In the genomic region with DNA sequence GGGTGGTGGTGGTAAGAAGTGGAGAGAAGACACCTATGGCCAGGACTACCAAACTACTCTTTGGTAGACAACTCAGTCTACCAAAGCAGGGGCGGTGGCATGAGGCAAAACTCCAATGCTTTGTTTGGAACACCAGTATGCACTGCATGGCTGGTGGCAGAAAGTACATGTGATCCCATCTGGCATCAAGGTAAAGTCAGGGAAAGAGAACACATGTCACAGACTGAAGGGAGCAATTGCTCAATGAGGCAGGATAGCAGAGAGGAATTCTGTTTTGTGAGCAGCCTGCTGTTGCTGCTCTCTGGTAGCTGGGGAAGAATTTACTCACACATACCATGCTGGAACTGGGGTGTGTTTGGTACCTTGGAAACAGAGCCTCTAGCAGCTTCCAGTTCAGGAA, we compare ENCODE assay signal across 20 cellular contexts.
DNase-seq lines count a peak whose midpoint lies in the region; ATAC-seq and TF ChIP-seq lines count a peak whose summit lies in the region.
"Had no signal": no experiment of that assay in that cellular context is flagged by ENCODE, and none has a peak within 500 bp of the region (broad histone marks: within the 10 kb centered on the region; RNA-seq: fewer than 3 reads in every experiment).

No MANE protein-coding gene starts in this region.

- no peak overlapping the region for H3K27ac ChIP-seq in neural progenitor cell

- no peak overlapping the region for H2AFZ ChIP-seq in neural progenitor cell (replicated peaks)

- peak; percentile 46 for DNase-seq in Ammon's horn (ENCODE audit: low spot score)
- peak; percentile 94 for DNase-seq in NCI-H2171 treated with DMSO at 0.1 percent for 48 hours (lab: John Stamatoyannopoulos, UW)
- DNase-seq in renal cortical epithelial cell (ENCODE audit: low read depth): peak; percentile 10
- no peak for DNase-seq in neural progenitor cell (ENCODE audit: low spot score)
- no peak for DNase-seq in activated naive CD4-positive, alpha-beta T cell treated with anti-CD3 and anti-CD28 coated beads, Interleukin-2, amount 50 U/mL, for 72 hours (ENCODE audit: low spot score in 2 of 2)
- no peak for DNase-seq in SHP77 (lab: John Stamatoyannopoulos, UW)
- DNase-seq: DMS79 treated with DMSO at 0.1 percent for 48 hours, MG63, NCI-H1092, NCI-H1436, NCI-H2029, NCI-H345, NCI-H526 had no signal

- peaks cover 7% of the 10 kb centered on the region for H3K36me3 Mint-ChIP-seq in dendritic cell treated with granulocyte-macrophage colony-stimulating factor and Interleukin-4, amounts not matched to agents 40 ng/mL and 50 ng/mL, for 4 days (ENCODE audit: low read depth)
- H3K36me3 Mint-ChIP-seq in neural progenitor cell: peaks cover 15% of the 10 kb centered on the region
- H3K36me3 Mint-ChIP-seq in activated naive CD4-positive, alpha-beta T cell treated with anti-CD3 and anti-CD28 coated beads, Interleukin-2, amount 50 U/mL, for 72 hours: peaks cover 0 to 10% of the 10 kb centered on the region in 2 donors

- H3K4me1 ChIP-seq in neural progenitor cell: no peaks in the 10 kb centered on the region
- H3K4me1 ChIP-seq: HAP-1 had no signal

- no peaks in the 10 kb centered on the region for H3K27me3 ChIP-seq in neural progenitor cell
- H3K27me3 ChIP-seq: MG63 had no signal

- H3K9me3 ChIP-seq in neural progenitor cell (ENCODE audit: low read depth): no peaks in the 10 kb centered on the region
- H3K9me3 ChIP-seq: HAP-1, MG63 had no signal

- no peak overlapping the region for H3K9ac ChIP-seq in neural progenitor cell

- H3K79me2 ChIP-seq in neural progenitor cell (ENCODE audit: low read depth): no peaks in the 10 kb centered on the region

- H4K20me1 ChIP-seq in neural progenitor cell (ENCODE audit: low read depth): no peaks in the 10 kb centered on the region

- no peak overlapping the region for H3K4me2 ChIP-seq in neural progenitor cell

- H3K4me3 ChIP-seq in neural progenitor cell: no peak overlapping the region
- H3K4me3 ChIP-seq: HAP-1, K562, MG63 had no signal

- intact Hi-C loops in dendritic cell treated with granulocyte-macrophage colony-stimulating factor and Interleukin-4, amounts not matched to agents 40 ng/mL and 50 ng/mL, for 4 days (cut with micrococcal nuclease): no loop called here

- H3F3A ChIP-seq in neural progenitor cell (ENCODE audit: low read depth): no peaks in the 10 kb centered on the region

- H3K4me1 Mint-ChIP-seq in dendritic cell treated with granulocyte-macrophage colony-stimulating factor and Interleukin-4, amounts not matched to agents 40 ng/mL and 50 ng/mL, for 4 days (ENCODE audit: low read depth): peaks cover 40% of the 10 kb centered on the region
- H3K4me1 Mint-ChIP-seq in neural progenitor cell: no peaks in the 10 kb centered on the region
- H3K4me1 Mint-ChIP-seq: B cell had no signal

- no peaks in the 10 kb centered on the region for H3K27me3 Mint-ChIP-seq in dendritic cell treated with granulocyte-macrophage colony-stimulating factor and Interleukin-4, amounts not matched to agents 40 ng/mL and 50 ng/mL, for 4 days
- H3K27me3 Mint-ChIP-seq in neural progenitor cell (ENCODE audit: insufficient read depth, low read depth): no peaks in the 10 kb centered on the region

- peak overlapping the region; percentile 27 for H3K27ac Mint-ChIP-seq in dendritic cell treated with granulocyte-macrophage colony-stimulating factor and Interleukin-4, amounts not matched to agents 40 ng/mL and 50 ng/mL, for 4 days
- no peak overlapping the region for H3K27ac Mint-ChIP-seq in neural progenitor cell
- H3K27ac Mint-ChIP-seq in activated naive CD4-positive, alpha-beta T cell treated with anti-CD3 and anti-CD28 coated beads, Interleukin-2, amount 50 U/mL, for 72 hours: no peak overlapping the region
- H3K27ac Mint-ChIP-seq: B cell had no signal

- no peaks in the 10 kb centered on the region for H3K36me3 ChIP-seq in neural progenitor cell
- H3K36me3 ChIP-seq: HAP-1, MG63 had no signal

- H3K4me3 Mint-ChIP-seq in dendritic cell treated with granulocyte-macrophage colony-stimulating factor and Interleukin-4, amounts not matched to agents 40 ng/mL and 50 ng/mL, for 4 days: no peak overlapping the region
- H3K4me3 Mint-ChIP-seq in neural progenitor cell: no peak overlapping the region
- H3K4me3 Mint-ChIP-seq: B cell, CD14-positive monocyte had no signal

- no peak for ATAC-seq in activated naive CD4-positive, alpha-beta T cell treated with anti-CD3 and anti-CD28 coated beads, Interleukin-2, amount 50 U/mL, for 72 hours
- ATAC-seq: HepG2, K562, Right ventricle myocardium inferior had no signal

- peaks cover 10% of the 10 kb centered on the region for H3K9me3 Mint-ChIP-seq in dendritic cell treated with granulocyte-macrophage colony-stimulating factor and Interleukin-4, amounts not matched to agents 40 ng/mL and 50 ng/mL, for 4 days
- no peaks in the 10 kb centered on the region for H3K9me3 Mint-ChIP-seq in neural progenitor cell
- H3K9me3 Mint-ChIP-seq in activated naive CD4-positive, alpha-beta T cell treated with anti-CD3 and anti-CD28 coated beads, Interleukin-2, amount 50 U/mL, for 72 hours: peaks cover 0 to 5% of the 10 kb centered on the region in 2 donors

- no peak for TF ChIP-seq CTCF in neural progenitor cell (IDR thresholded peaks at IDR 0.05)

Comparison
In these comparisons a context has a peak if more than half of its experiments do, and no peak if none do; other contexts are left out.
1. DNase-seq: peak in Ammon's horn (single experiment), NCI-H2171 treated with DMSO at 0.1 percent for 48 hours (single experiment) and renal cortical epithelial cell (single experiment); none in neural progenitor cell (single experiment), activated naive CD4-positive, alpha-beta T cell treated with anti-CD3 and anti-CD28 coated beads, Interleukin-2, amount 50 U/mL, for 72 hours (0 of 2) and SHP77 (0 of 2).